ENCODE assay signal across 13 cellular contexts in genomic region chr1:58718435-58718834, GRCh38. TPM values are rescaled to one million over a fixed set of nuclear protein-coding genes. Genes with fewer than 3 reads are reported as not detected.
DNase-seq lines count a peak whose midpoint lies in the region; ATAC-seq and TF ChIP-seq lines count a peak whose summit lies in the region.
"Had no signal": no experiment of that assay in that cellular context is flagged by ENCODE, and none has a peak within 500 bp of the region (broad histone marks: within the 10 kb centered on the region; RNA-seq: fewer than 3 reads in every experiment).

No MANE protein-coding gene starts in this region.

- H3K27me3 ChIP-seq in SK-N-SH (ENCODE audit: insufficient read depth) (no peaks in the 10 kb centered on the region), stomach (no peaks in the 10 kb centered on the region)
- H3K27me3 ChIP-seq: thyroid gland had no signal

- no peak for TF ChIP-seq RAD21 in SK-N-SH (IDR thresholded peaks at IDR 0.05; ENCODE audit: low read length)

- no peaks in the 10 kb centered on the region for H3K9me3 Mint-ChIP-seq in activated naive CD4-positive, alpha-beta T cell treated with anti-CD3 and anti-CD28 coated beads, Interleukin-2, amount 50 U/mL, for 24 hours
- no peaks in the 10 kb centered on the region for H3K9me3 Mint-ChIP-seq in activated naive CD4-positive, alpha-beta T cell treated with anti-CD3 and anti-CD28 coated beads for 36 hours

- 14% methylated on average over 2 of the region's 2 CpGs for WGBS in SK-N-SH (ENCODE audit: low lambda C conversion rate)
- WGBS in stomach, 5 donors = 36 to 45% (median 45%) methylated on average over 2 of the region's 2 CpGs

- H3K9me3 ChIP-seq in SK-N-SH (no peaks in the 10 kb centered on the region), stomach (no peaks in the 10 kb centered on the region)
- H3K9me3 ChIP-seq: thyroid gland had no signal

- H3K4me3 Mint-ChIP-seq in activated naive CD4-positive, alpha-beta T cell treated with anti-CD3 and anti-CD28 coated beads, Interleukin-2, amount 50 U/mL, for 24 hours = peak overlapping the region; percentile 37
- no peak overlapping the region for H3K4me3 Mint-ChIP-seq in activated naive CD4-positive, alpha-beta T cell treated with anti-CD3 and anti-CD28 coated beads for 36 hours

- H3K4me1 Mint-ChIP-seq in activated naive CD4-positive, alpha-beta T cell treated with anti-CD3 and anti-CD28 coated beads, Interleukin-2, amount 50 U/mL, for 24 hours = peaks cover 15% of the 10 kb centered on the region
- H3K4me1 Mint-ChIP-seq in activated naive CD4-positive, alpha-beta T cell treated with anti-CD3 and anti-CD28 coated beads for 36 hours (ENCODE audit: low read depth) = peaks cover 13% of the 10 kb centered on the region

- peak overlapping the region; percentile 2 to 48; a peak in 2 of 4 replicates for H3K27ac ChIP-seq in SK-N-SH (ENCODE audit: low read depth in 2 of 2, low read length in 1 of 2)
- H3K27ac ChIP-seq in stomach = peak overlapping the region in 3 of 5 donors; percentile 0 to 41 (median 40)
- H3K27ac ChIP-seq: HL-60, thyroid gland had no signal

- TF ChIP-seq CTCF in SK-N-SH (IDR thresholded peaks at IDR 0.05) (no peak), fibroblast of the aortic adventitia (IDR thresholded peaks at IDR 0.05; ENCODE audit: insufficient read depth, low read length) (no peak), stomach (IDR thresholded peaks at IDR 0.05) (no peak)

- H3K36me3 ChIP-seq in SK-N-SH (replicated peaks in 1 of 2; ENCODE audit: control insufficient read depth in 1 of 2, insufficient read depth in 2 of 2, low read length in 1 of 2) (no peaks in the 10 kb centered on the region), stomach (no peaks in the 10 kb centered on the region)
- H3K36me3 ChIP-seq: thyroid gland had no signal

- no peaks in the 10 kb centered on the region for H3K79me2 ChIP-seq in SK-N-SH (ENCODE audit: insufficient read depth)

- POLR2A ChIA-PET in SK-N-SH (lab: Yijun Ruan, JAX) = no interaction called here

- H3K4me2 ChIP-seq in SK-N-SH = peak overlapping the region; percentile 58

- peak overlapping the region; percentile 88 for H2AFZ ChIP-seq in SK-N-SH (ENCODE audit: low read depth)

- H3K27me3 Mint-ChIP-seq in activated naive CD4-positive, alpha-beta T cell treated with anti-CD3 and anti-CD28 coated beads, Interleukin-2, amount 50 U/mL, for 24 hours = no peaks in the 10 kb centered on the region
- no peaks in the 10 kb centered on the region for H3K27me3 Mint-ChIP-seq in activated naive CD4-positive, alpha-beta T cell treated with anti-CD3 and anti-CD28 coated beads for 36 hours (ENCODE audit: low read depth)

- no peaks in the 10 kb centered on the region for H3K9me2 ChIP-seq in SK-N-SH

- H3K27ac Mint-ChIP-seq in activated naive CD4-positive, alpha-beta T cell treated with anti-CD3 and anti-CD28 coated beads, Interleukin-2, amount 50 U/mL, for 24 hours = no peak overlapping the region
- H3K27ac Mint-ChIP-seq in activated naive CD4-positive, alpha-beta T cell treated with anti-CD3 and anti-CD28 coated beads for 36 hours = no peak overlapping the region

- H3F3A ChIP-seq in SK-N-SH (replicated peaks; ENCODE audit: insufficient read depth) = no peaks in the 10 kb centered on the region

- no peaks in the 10 kb centered on the region for H4K20me1 ChIP-seq in SK-N-SH (ENCODE audit: insufficient read depth)

- no peak for ATAC-seq in GM21447 (IDR thresholded peaks at IDR 0.05; ENCODE audit: unreplicated experiment)
- ATAC-seq: PC-3 had no signal

- intact Hi-C loops in activated naive CD4-positive, alpha-beta T cell treated with anti-CD3 and anti-CD28 coated beads for 36 hours (cut with micrococcal nuclease) = no loop called here
- intact Hi-C loops in stomach (cut with DNase I; ENCODE audit: low total_unique reads) = no loop called here

- H3K36me3 Mint-ChIP-seq in activated naive CD4-positive, alpha-beta T cell treated with anti-CD3 and anti-CD28 coated beads, Interleukin-2, amount 50 U/mL, for 24 hours = no peaks in the 10 kb centered on the region
- H3K36me3 Mint-ChIP-seq in activated naive CD4-positive, alpha-beta T cell treated with anti-CD3 and anti-CD28 coated beads for 36 hours (ENCODE audit: low read depth) = no peaks in the 10 kb centered on the region

- H3K9ac ChIP-seq in SK-N-SH = no peak overlapping the region

- H3K4me1 ChIP-seq in SK-N-SH (ENCODE audit: control insufficient read depth in 1 of 2, insufficient read depth in 2 of 2, low read depth in 1 of 2, low read length in 1 of 2) = peaks cover 10 to 12% of the 10 kb centered on the region in 2 experiments; a peak in 2 of 4 replicates
- H3K4me1 ChIP-seq in stomach = peaks cover 0 to 13% (median 4%) of the 10 kb centered on the region in 4 donors

- no peak for TF ChIP-seq POLR2A in stomach (IDR thresholded peaks at IDR 0.05)

- DNase-seq in activated naive CD4-positive, alpha-beta T cell treated with anti-CD3 and anti-CD28 coated beads for 36 hours = no peak
- DNase-seq in SK-N-SH = peak; percentile 58
- peak; percentile 28 for DNase-seq in fibroblast of the aortic adventitia (ENCODE audit: low read depth)
- DNase-seq in stomach = no peak
- no peak for DNase-seq in HUDEP-2 (lab: John Stamatoyannopoulos, UW; ENCODE audit: unreplicated experiment in 76 of 76)
- no peak for DNase-seq in DMS53 (lab: John Stamatoyannopoulos, UW)
- DNase-seq: AML-193, NCI-H1092 treated with DMSO at 0.1 percent for 48 hours, PC-3, thyroid gland had no signal

- CTCF ChIA-PET in activated naive CD4-positive, alpha-beta T cell treated with anti-CD3 and anti-CD28 coated beads for 36 hours (lab: Charles Lee) = no interaction called here
- CTCF ChIA-PET in SK-N-SH (lab: Yijun Ruan, JAX) = interaction anchor here (1.2 kb wide), 1 partner anchor 1042 kb away, joined by 6 read pairs; no protein-coding TSS in a partner anchor

- peak in 1 of 2 experiments; percentile 59; a peak in 2 of 4 replicates for TF ChIP-seq EP300 in SK-N-SH (IDR thresholded peaks at IDR 0.05; ENCODE audit: borderline replicate concordance in 1 of 2, low read depth in 1 of 2, low read length in 1 of 2)
- no peak for TF ChIP-seq EP300 in stomach (IDR thresholded peaks at IDR 0.05)

- H3K4me3 ChIP-seq in SK-N-SH (ENCODE audit: low read depth in 2 of 2, low read length in 1 of 2) = no peak overlapping the region
- no peak overlapping the region for H3K4me3 ChIP-seq in fibroblast of the aortic adventitia (ENCODE audit: low read depth, low read length)
- no peak overlapping the region for H3K4me3 ChIP-seq in stomach
- H3K4me3 ChIP-seq: thyroid gland had no signal

TF ChIP-seq in SK-N-SH, 30 proteins besides CTCF, POLR2A, EP300 and RAD21 (continues in another document):
- TF ChIP-seq NRF1 (IDR thresholded peaks at IDR 0.05; ENCODE audit: low read depth, low read length) (no peak), USF1 (IDR thresholded peaks at IDR 0.05; ENCODE audit: borderline replicate concordance, low read depth) (no peak), GABPA (IDR thresholded peaks at IDR 0.05; ENCODE audit: low read depth) (no peak), MEF2A (IDR thresholded peaks at IDR 0.05; ENCODE audit: borderline replicate concordance, low read depth) (no peak), RFX5 (IDR thresholded peaks at IDR 0.05; ENCODE audit: low read length) (no peak), REST (IDR thresholded peaks at IDR 0.05; ENCODE audit: low read depth, low read length) (no peak), TAF1 (IDR thresholded peaks at IDR 0.05; ENCODE audit: borderline replicate concordance, low read depth, low read length) (no peak), MXI1 (IDR thresholded peaks at IDR 0.05; ENCODE audit: low read depth, low read length) (no peak), GATA2 (CRISPR knock-in tag; IDR thresholded peaks at IDR 0.05) (peak; percentile 71), FOSL2 (IDR thresholded peaks at IDR 0.05; ENCODE audit: borderline replicate concordance, low read depth) (no peak), NFIC (IDR thresholded peaks at IDR 0.05; ENCODE audit: borderline replicate concordance) (peak; percentile 82), RXRA (IDR thresholded peaks at IDR 0.05; ENCODE audit: borderline replicate concordance, low read depth) (no peak)

RNA-seq across cellular contexts. Expression of gene MYSM1, which starts 18.6 kb away (rescaled TPM):
- total RNA-seq in activated naive CD4-positive, alpha-beta T cell treated with anti-CD3 and anti-CD28 coated beads for 36 hours = 10 to 100 TPM; 27.8 to 28.7 TPM
- polyA plus RNA-seq in SK-N-SH (2012; rRNA removed) (10.7 and 14.2 TPM in 2 replicates), stomach (1 to 10 TPM; 2.5 to 8.5 (median 3.4) TPM)
- polyA plus RNA-seq in SK-N-SH (2012; cell fraction: cytosol; rRNA removed) = 5.5 and 7.0 TPM in 2 replicates
- polyA plus RNA-seq in SK-N-SH (2012; cell fraction: nucleus; rRNA removed) = 18.6 and 49.2 TPM in 2 replicates
- total RNA-seq in fibroblast of the aortic adventitia (ENCODE audit: low replicate concordance) (27.6 and 28.0 TPM in 2 replicates), stomach (100 to 1,000 TPM in 1 of 5 donors, 10 to 100 TPM in 4; 17.4 to 126 (median 36.2) TPM)

Comparison
In these comparisons a context has a peak if more than half of its experiments do, and no peak if none do; other contexts are left out.
1. DNase-seq: peak in SK-N-SH (single experiment) and fibroblast of the aortic adventitia (single experiment); none in activated naive CD4-positive, alpha-beta T cell treated with anti-CD3 and anti-CD28 coated beads for 36 hours (single experiment), stomach (single experiment), HUDEP-2 (0 of 76) and DMS53 (single experiment).